In the genomic region with DNA sequence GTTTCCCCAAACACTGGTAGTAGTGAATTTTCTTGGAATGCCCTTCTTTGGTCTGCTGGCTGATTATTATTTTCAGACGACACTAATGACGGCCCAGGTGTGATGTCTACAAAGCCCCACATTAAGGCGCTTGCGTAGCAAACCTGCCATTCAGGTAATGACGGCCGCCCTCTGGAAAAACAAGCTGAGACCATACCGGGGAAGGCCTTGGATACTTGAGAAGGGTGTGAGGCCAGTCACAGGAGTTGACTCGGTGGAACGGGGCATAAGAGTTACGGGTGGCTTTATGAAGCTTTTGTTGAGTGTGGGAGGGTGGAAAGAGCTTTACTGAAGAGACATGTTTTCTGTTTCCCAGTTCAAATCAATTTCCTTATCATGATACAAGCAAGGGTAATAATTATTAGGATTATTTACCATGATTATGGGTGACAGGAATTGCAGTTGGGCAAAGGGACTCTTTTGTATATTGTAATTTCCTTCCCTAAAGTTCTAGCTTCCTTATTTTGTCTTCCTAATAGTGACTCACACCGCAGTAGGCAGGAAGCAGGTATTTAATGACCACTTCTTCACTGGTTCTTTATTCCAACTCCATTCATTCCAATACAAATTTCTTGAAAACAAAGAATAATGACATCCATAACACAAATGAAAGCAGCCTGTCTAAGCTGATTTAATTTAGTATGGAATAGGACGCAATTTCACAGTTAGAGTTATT, we compare ENCODE assay signal across 26 cellular contexts. TPM values are rescaled to one million over a fixed set of nuclear protein-coding genes. Genes with fewer than 3 reads are reported as not detected.
DNase-seq lines count a peak whose midpoint lies in the region; ATAC-seq and TF ChIP-seq lines count a peak whose summit lies in the region.
"Had no signal": no experiment of that assay in that cellular context is flagged by ENCODE, and none has a peak within 500 bp of the region (broad histone marks: within the 10 kb centered on the region; RNA-seq: fewer than 3 reads in every experiment).

No MANE protein-coding gene starts in this region.

- H3K27ac ChIP-seq in PC-9 (peak overlapping the region; percentile 40), neural progenitor cell (no peak overlapping the region)
- no peak overlapping the region for H3K27ac ChIP-seq in CD8-positive, alpha-beta T cell (ENCODE audit: low read depth, low read length)
- H3K27ac ChIP-seq: VCaP had no signal

- H3K4me2 ChIP-seq in PC-9 (no peak overlapping the region), neural progenitor cell (no peak overlapping the region)
- H3K4me2 ChIP-seq: A549 had no signal

- H2AFZ ChIP-seq in PC-9 (no peak overlapping the region), neural progenitor cell (replicated peaks) (no peak overlapping the region)

- H3F3A ChIP-seq in PC-9 (ENCODE audit: insufficient read depth, low read depth) (peaks cover 47% of the 10 kb centered on the region), neural progenitor cell (ENCODE audit: low read depth) (no peaks in the 10 kb centered on the region)

- H3K27me3 ChIP-seq in PC-9 (ENCODE audit: insufficient read depth, low read depth) (no peaks in the 10 kb centered on the region), neural progenitor cell (no peaks in the 10 kb centered on the region)
- no peaks in the 10 kb centered on the region for H3K27me3 ChIP-seq in CD8-positive, alpha-beta T cell (ENCODE audit: insufficient read depth, low read length)

- no peaks in the 10 kb centered on the region for H3K36me3 ChIP-seq in PC-9 (ENCODE audit: low read depth)
- no peaks in the 10 kb centered on the region for H3K36me3 ChIP-seq in neural progenitor cell
- no peaks in the 10 kb centered on the region for H3K36me3 ChIP-seq in CD8-positive, alpha-beta T cell (ENCODE audit: insufficient read depth, low read length)
- H3K36me3 ChIP-seq: BE2C, HAP-1 had no signal

- no peak for ATAC-seq in CD8-positive, alpha-beta T cell
- ATAC-seq in GM21367 (IDR thresholded peaks at IDR 0.05; ENCODE audit: unreplicated experiment): no peak
- ATAC-seq: A549; activated naive CD4-positive, alpha-beta T cell treated with anti-CD3 and anti-CD28 coated beads, Interleukin-2, amount 50 U/mL, for 72 hours; T-helper 17 cell had no signal

- H3K4me1 ChIP-seq in PC-9 (replicated peaks; ENCODE audit: insufficient read depth) (peaks cover 87% of the 10 kb centered on the region), neural progenitor cell (peaks cover 22% of the 10 kb centered on the region)
- H3K4me1 ChIP-seq in CD8-positive, alpha-beta T cell (ENCODE audit: insufficient read depth, low read length): no peaks in the 10 kb centered on the region
- H3K4me1 ChIP-seq: HAP-1 had no signal

- no peaks in the 10 kb centered on the region for H3K9me3 Mint-ChIP-seq in neural progenitor cell
- H3K9me3 Mint-ChIP-seq in CD8-positive, alpha-beta T cell: no peaks in the 10 kb centered on the region
- H3K9me3 Mint-ChIP-seq: activated naive CD4-positive, alpha-beta T cell treated with anti-CD3 and anti-CD28 coated beads, Interleukin-2, amount 50 U/mL, for 72 hours; activated T-helper 1 cell treated with anti-CD3 and anti-CD28 coated beads, Interleukin-12 subunit alpha, Interleukin-12 subunit beta, Interleukin-2, Interleukin-4 antibody, amounts not matched to agents 30 ng/mL and 10 ng/mL and 1 ng/mL, durations not matched to agents 14 hours and 24 hours and 36 hours; dendritic cell treated with granulocyte-macrophage colony-stimulating factor and Interleukin-4, amounts not matched to agents 40 ng/mL and 50 ng/mL, for 4 days had no signal

- H3K4me3 ChIP-seq in PC-9 (no peak overlapping the region), neural progenitor cell (no peak overlapping the region)
- no peak overlapping the region for H3K4me3 ChIP-seq in CD8-positive, alpha-beta T cell (ENCODE audit: low read depth, low read length)
- H3K4me3 ChIP-seq: A549, HAP-1 had no signal

- H3K27ac Mint-ChIP-seq in neural progenitor cell: no peak overlapping the region
- no peak overlapping the region for H3K27ac Mint-ChIP-seq in CD8-positive, alpha-beta T cell
- H3K27ac Mint-ChIP-seq: activated naive CD4-positive, alpha-beta T cell treated with anti-CD3 and anti-CD28 coated beads, Interleukin-2, amount 50 U/mL, for 72 hours; activated T-helper 1 cell treated with anti-CD3 and anti-CD28 coated beads, Interleukin-12 subunit alpha, Interleukin-12 subunit beta, Interleukin-2, Interleukin-4 antibody, amounts not matched to agents 30 ng/mL and 10 ng/mL and 1 ng/mL, durations not matched to agents 14 hours and 24 hours and 36 hours; T-helper 17 cell had no signal

- no peaks in the 10 kb centered on the region for H3K36me3 Mint-ChIP-seq in neural progenitor cell
- H3K36me3 Mint-ChIP-seq in CD8-positive, alpha-beta T cell: no peaks in the 10 kb centered on the region
- H3K36me3 Mint-ChIP-seq: activated naive CD4-positive, alpha-beta T cell treated with anti-CD3 and anti-CD28 coated beads, Interleukin-2, amount 50 U/mL, for 72 hours had no signal

- H3K4me1 Mint-ChIP-seq in neural progenitor cell: peaks cover 4% of the 10 kb centered on the region
- H3K4me1 Mint-ChIP-seq in CD8-positive, alpha-beta T cell (ENCODE audit: low read depth): no peaks in the 10 kb centered on the region
- H3K4me1 Mint-ChIP-seq: T-helper 17 cell had no signal

- no peaks in the 10 kb centered on the region for H3K9me2 ChIP-seq in PC-9 (ENCODE audit: insufficient read depth)

- DNase-seq in A172 (ENCODE audit: low spot score) (peak; percentile 37), HCEC 1CT (peak; percentile 3), PC-9 (no peak), kidney tubule cell (ENCODE audit: low spot score) (peak; percentile 69), neural progenitor cell (ENCODE audit: low spot score) (no peak), COLO668 (lab: John Stamatoyannopoulos, UW; ENCODE audit: unreplicated experiment) (no peak)
- DNase-seq in CD8-positive, alpha-beta T cell: no peak
- DNase-seq: activated CD4-positive, alpha-beta T cell treated with anti-CD3 and anti-CD28 coated beads for 48 hours; aorta; BE2C; central memory CD4-positive, alpha-beta T cell; NCI-H1436 treated with DMSO at 0.1 percent for 48 hours; occipital lobe; stimulated activated CD4-positive, alpha-beta T cell treated with anti-CD3 and anti-CD28 coated beads, Interleukin-2, amount 100 ng/mL, for 24 hours; T-helper 17 cell had no signal

- intact Hi-C loops in PC-9 (cut with micrococcal nuclease; ENCODE audit: unreplicated experiment): no loop called here
- intact Hi-C loops in CD8-positive, alpha-beta T cell (cut with DNase I, micrococcal nuclease): no loop called here

- H3K79me2 ChIP-seq in PC-9 (ENCODE audit: low read depth) (no peaks in the 10 kb centered on the region), neural progenitor cell (ENCODE audit: low read depth) (no peaks in the 10 kb centered on the region)

- H3K4me3 Mint-ChIP-seq in neural progenitor cell: no peak overlapping the region
- no peak overlapping the region for H3K4me3 Mint-ChIP-seq in CD8-positive, alpha-beta T cell
- H3K4me3 Mint-ChIP-seq: activated T-helper 1 cell treated with anti-CD3 and anti-CD28 coated beads, Interleukin-12 subunit alpha, Interleukin-12 subunit beta, Interleukin-2, Interleukin-4 antibody, amounts not matched to agents 30 ng/mL and 10 ng/mL and 1 ng/mL, durations not matched to agents 14 hours and 24 hours and 36 hours; dendritic cell treated with granulocyte-macrophage colony-stimulating factor and Interleukin-4, amounts not matched to agents 40 ng/mL and 50 ng/mL, for 4 days; T-helper 17 cell had no signal

- H3K27me3 Mint-ChIP-seq in neural progenitor cell (ENCODE audit: insufficient read depth, low read depth): no peaks in the 10 kb centered on the region
- peaks cover 17% of the 10 kb centered on the region for H3K27me3 Mint-ChIP-seq in CD8-positive, alpha-beta T cell (ENCODE audit: low read depth)

- POLR2A ChIA-PET in PC-9 (lab: Charles Lee; ENCODE audit: unreplicated experiment): interaction anchor here (0.6 kb wide), 1 partner anchor 222 kb away, joined by 10 read pairs; no protein-coding TSS in a partner anchor
- POLR2A ChIA-PET in CD8-positive, alpha-beta T cell (lab: Charles Lee): no interaction called here

- no peak overlapping the region for H3K9ac ChIP-seq in neural progenitor cell

- no peaks in the 10 kb centered on the region for H3K9me3 ChIP-seq in PC-9 (ENCODE audit: insufficient read depth, low read depth)
- H3K9me3 ChIP-seq in neural progenitor cell (ENCODE audit: low read depth): no peaks in the 10 kb centered on the region
- H3K9me3 ChIP-seq in CD8-positive, alpha-beta T cell (ENCODE audit: low read length): no peaks in the 10 kb centered on the region
- H3K9me3 ChIP-seq: A549, BE2C, HAP-1 had no signal

- TF ChIP-seq CTCF in PC-9 (conservative IDR thresholded peaks at IDR 0.05) (no peak), neural progenitor cell (IDR thresholded peaks at IDR 0.05) (no peak)
- no peak for TF ChIP-seq CTCF in CD8-positive, alpha-beta T cell (IDR thresholded peaks at IDR 0.05)

- CTCF ChIA-PET in PC-9 (lab: Charles Lee): no interaction called here
- CTCF ChIA-PET in CD8-positive, alpha-beta T cell (lab: Charles Lee): interaction anchor here (1.2 to 2.8 kb wide), 5 partner anchors 410 to 750 kb away, joined by 3 to 16 read pairs (median 13); no protein-coding TSS in a partner anchor

- H4K20me1 ChIP-seq in PC-9 (ENCODE audit: insufficient read depth): no peaks in the 10 kb centered on the region
- H4K20me1 ChIP-seq in neural progenitor cell (ENCODE audit: low read depth): no peaks in the 10 kb centered on the region

- BruUV-seq in PC-9 (replicated peaks; lab: Mats Ljungman, UMichigan): no TSS peak

RNA-seq across cellular contexts. Expression of gene KRT23, which starts 24.8 kb away (rescaled TPM):
- total RNA-seq in A172 (2014; rRNA removed; shearing (Covaris generic)): not detected in 2 replicates
- total RNA-seq in PC-9 (2021) (not detected in 2 replicates), neural progenitor cell (ENCODE audit: low replicate concordance) (0.60 TPM in 1 of 2 replicates, not detected in the other)
- not detected for total RNA-seq in CD8-positive, alpha-beta T cell
- total RNA-seq: activated naive CD4-positive, alpha-beta T cell treated with anti-CD3 and anti-CD28 coated beads, Interleukin-2, amount 50 U/mL, for 72 hours; activated T-helper 1 cell treated with anti-CD3 and anti-CD28 coated beads, Interleukin-12 subunit alpha, Interleukin-12 subunit beta, Interleukin-2, Interleukin-4 antibody, amounts not matched to agents 30 ng/mL and 10 ng/mL and 1 ng/mL, durations not matched to agents 14 hours and 24 hours and 36 hours; myocyte; RPMI7951; T-helper 17 cell had no signal

RNA-seq across cellular contexts. Expression of gene KRT20, which starts 27.6 kb away (rescaled TPM):
- not detected in 2 replicates for total RNA-seq in A172 (2014; rRNA removed; shearing (Covaris generic))
- total RNA-seq in PC-9 (2021): not detected in 2 replicates
- not detected in 2 replicates for total RNA-seq in neural progenitor cell (ENCODE audit: low replicate concordance)
- not detected for total RNA-seq in CD8-positive, alpha-beta T cell
- total RNA-seq: activated naive CD4-positive, alpha-beta T cell treated with anti-CD3 and anti-CD28 coated beads, Interleukin-2, amount 50 U/mL, for 72 hours; activated T-helper 1 cell treated with anti-CD3 and anti-CD28 coated beads, Interleukin-12 subunit alpha, Interleukin-12 subunit beta, Interleukin-2, Interleukin-4 antibody, amounts not matched to agents 30 ng/mL and 10 ng/mL and 1 ng/mL, durations not matched to agents 14 hours and 24 hours and 36 hours; aorta; myocyte; NCI-H460; occipital lobe; RPMI7951; skeletal muscle tissue; T-helper 17 cell had no signal

RNA-seq across cellular contexts. Expression of gene KRT12, which starts 45.6 kb away (rescaled TPM):
- not detected in 2 replicates for total RNA-seq in A172 (2014; rRNA removed; shearing (Covaris generic))
- not detected in 2 replicates for total RNA-seq in PC-9 (2021)
- total RNA-seq in neural progenitor cell (ENCODE audit: low replicate concordance): not detected in 2 replicates
- total RNA-seq in CD8-positive, alpha-beta T cell: not detected
- total RNA-seq: activated naive CD4-positive, alpha-beta T cell treated with anti-CD3 and anti-CD28 coated beads, Interleukin-2, amount 50 U/mL, for 72 hours; activated T-helper 1 cell treated with anti-CD3 and anti-CD28 coated beads, Interleukin-12 subunit alpha, Interleukin-12 subunit beta, Interleukin-2, Interleukin-4 antibody, amounts not matched to agents 30 ng/mL and 10 ng/mL and 1 ng/mL, durations not matched to agents 14 hours and 24 hours and 36 hours; aorta; myocyte; NCI-H460; occipital lobe; RPMI7951; skeletal muscle tissue; T-helper 17 cell had no signal

RNA-seq across cellular contexts. Expression of gene KRT39, which starts 54.1 kb away (rescaled TPM):
- not detected in 2 replicates for total RNA-seq in A172 (2014; rRNA removed; shearing (Covaris generic))
- total RNA-seq in PC-9 (2021): not detected in 2 replicates
- not detected in 2 replicates for total RNA-seq in neural progenitor cell (ENCODE audit: low replicate concordance)
- not detected for total RNA-seq in CD8-positive, alpha-beta T cell
- total RNA-seq: activated naive CD4-positive, alpha-beta T cell treated with anti-CD3 and anti-CD28 coated beads, Interleukin-2, amount 50 U/mL, for 72 hours; activated T-helper 1 cell treated with anti-CD3 and anti-CD28 coated beads, Interleukin-12 subunit alpha, Interleukin-12 subunit beta, Interleukin-2, Interleukin-4 antibody, amounts not matched to agents 30 ng/mL and 10 ng/mL and 1 ng/mL, durations not matched to agents 14 hours and 24 hours and 36 hours; aorta; myocyte; NCI-H460; occipital lobe; T-helper 17 cell had no signal

Comparison
In these comparisons a context has a peak if more than half of its experiments do, and no peak if none do; other contexts are left out.
1. DNase-seq: peak in A172 (single experiment), HCEC 1CT (single experiment) and kidney tubule cell (single experiment); none in PC-9 (0 of 2), neural progenitor cell (single experiment), CD8-positive, alpha-beta T cell (0 of 7) and COLO668 (single experiment).